Comparison of ENCODE assay signal across 8 cellular contexts in genomic region chr20:35699127-35699913, GRCh38. TPM values are rescaled to one million over a fixed set of nuclear protein-coding genes. Genes with fewer than 3 reads are reported as not detected.
DNase-seq lines count a peak whose midpoint lies in the region; ATAC-seq, FAIRE-seq and TF ChIP-seq lines count a peak whose summit lies in the region.

Gene NFS1, minus strand, starts transcription at chr20:35699352. Its CDS starts 64 bp downstream, at chr20:35699288.
Gene ROMO1, plus strand, starts transcription at chr20:35699405. Its CDS starts 228 bp downstream, at chr20:35699633.

- H3K36me3 ChIP-seq in BJ (ENCODE audit: control insufficient read depth, insufficient read depth, low read length) = peaks cover 7% of the 10 kb centered on the region; the same call in 1 of the 2 replicates
- peaks cover 6 to 39% (median 19%) of the 10 kb centered on the region in 4 donors for H3K36me3 ChIP-seq in right lobe of liver

- FAIRE-seq in GM19239 (lab: Jason Lieb, UNC) = peak; percentile 73

- 0% methylated on average over 15 of the region's 80 CpGs for WGBS in right lobe of liver (ENCODE audit: insufficient coverage, low coverage, low lambda C conversion rate, missing lambda C conversion rate)

- 0 out of 2 replicates have a peak, but pooled peaks have one; percentile 25 for TF ChIP-seq CTCF in BJ (IDR thresholded peaks at IDR 0.05; ENCODE audit: insufficient read depth, low read depth, low read length)
- peak in 55 of 56 donors; percentile 16 to 73 (median 54) for TF ChIP-seq CTCF in dorsolateral prefrontal cortex (IDR thresholded peaks at IDR 0.05 in 54 of 56, conservative IDR thresholded peaks at IDR 0.05 in 2 of 56; ENCODE audit: low read depth in 1 of 56, partially characterized antibody in 56 of 56)
- peak; percentile 6 to 37 (median 22) for TF ChIP-seq CTCF in right lobe of liver (IDR thresholded peaks at IDR 0.05)

- CTCF ChIA-PET in BJ (lab: Yijun Ruan, JAX) = interaction anchor here (0.6 to 1.8 kb wide), 7 partner anchors 10 to 242 kb away, joined by 3 to 5 read pairs (median 3); no protein-coding TSS in a partner anchor
- CTCF ChIA-PET in activated CD4-positive, alpha-beta memory T cell treated with anti-CD3 and anti-CD28 coated beads for 36 hours (lab: Charles Lee) = interaction anchor here (0.6 to 2.1 kb wide), 7 partner anchors 12 to 248 kb away, joined by 3 to 8 read pairs (median 4); no protein-coding TSS in a partner anchor

- no peaks in the 10 kb centered on the region for H3K9me3 Mint-ChIP-seq in activated CD4-positive, alpha-beta memory T cell treated with anti-CD3 and anti-CD28 coated beads for 36 hours

- peaks cover 43% of the 10 kb centered on the region for H3K36me3 Mint-ChIP-seq in activated CD4-positive, alpha-beta memory T cell treated with anti-CD3 and anti-CD28 coated beads for 36 hours

- H3K27ac ChIP-seq in dorsolateral prefrontal cortex (peak within 1 kb of the TSS; percentile 25 to 92 (median 83)), right lobe of liver (peak within 1 kb of the TSS; percentile 68 to 77 (median 71))

- H3K27me3 Mint-ChIP-seq in activated CD4-positive, alpha-beta memory T cell treated with anti-CD3 and anti-CD28 coated beads for 36 hours = no peaks in the 10 kb centered on the region

- no peaks in the 10 kb centered on the region for H3K27me3 ChIP-seq in BJ (ENCODE audit: control insufficient read depth, insufficient read depth, low read length)
- H3K27me3 ChIP-seq in dorsolateral prefrontal cortex = no peaks in the 10 kb centered on the region
- no peaks in the 10 kb centered on the region for H3K27me3 ChIP-seq in right lobe of liver

- H3K9me3 ChIP-seq in right lobe of liver = no peaks in the 10 kb centered on the region

- peaks cover 0 to 13% (median 6%) of the 10 kb centered on the region in 4 donors for H3K4me1 ChIP-seq in right lobe of liver

- ATAC-seq in HG03469 (IDR thresholded peaks at IDR 0.05; ENCODE audit: unreplicated experiment) = peak; percentile 51
- ATAC-seq in right lobe of liver = peak; percentile 88 to 95 (median 93)

- peaks cover 50% of the 10 kb centered on the region for H3K4me1 Mint-ChIP-seq in activated CD4-positive, alpha-beta memory T cell treated with anti-CD3 and anti-CD28 coated beads for 36 hours (ENCODE audit: low read depth)

- intact Hi-C loops in activated CD4-positive, alpha-beta memory T cell treated with anti-CD3 and anti-CD28 coated beads for 36 hours (cut with micrococcal nuclease) = loop anchor here (1.0 to 2.0 kb wide), 3 partner anchors 35 to 83 kb away; partner anchors contain the start of genes CPNE1 and RBM12
- intact Hi-C loops in dorsolateral prefrontal cortex (cut with DNase I) (loop anchor here (2.0 to 10.0 kb wide), 5 partner anchors 37 to 185 kb away; partner anchors contain the start of genes RBM39 (in 2 of the 2), CPNE1 (in 1 of the 2) and RBM12 (in 1 of the 2)), right lobe of liver (cut with DNase I) (no loop called here)

- H3K4me3 Mint-ChIP-seq in activated CD4-positive, alpha-beta memory T cell treated with anti-CD3 and anti-CD28 coated beads for 36 hours = peak within 1 kb of the TSS; percentile 88

- POLR2A ChIA-PET in BJ (lab: Charles Lee) = no interaction called here
- POLR2A ChIA-PET in activated CD4-positive, alpha-beta memory T cell treated with anti-CD3 and anti-CD28 coated beads for 36 hours (lab: Charles Lee) = interaction anchor here (0.7 to 5.3 kb wide), 9 partner anchors 9 to 254 kb away, joined by 3 to 44 read pairs (median 7); partner anchors contain the start of genes PHF20 and RBM39

- H3K4me3 ChIP-seq in BJ (ENCODE audit: low read depth, low read length) (peak within 1 kb of the TSS; percentile 70), dorsolateral prefrontal cortex (peak within 1 kb of the TSS; percentile 71 to 100 (median 94)), right lobe of liver (peak within 1 kb of the TSS; percentile 82 to 99 (median 95))

- DNase-seq in BJ (ENCODE audit: low read depth) (peak; percentile 16), GM19239 (ENCODE audit: insufficient read length, low spot score) (peak; percentile 79), NCI-H748 treated with DMSO at 0.1 percent for 48 hours (lab: John Stamatoyannopoulos, UW) (peak; percentile 34), dorsolateral prefrontal cortex (peak; percentile 76 to 92 (median 86)), right lobe of liver (peak; percentile 85 to 88 (median 86))
- DNase-seq in activated CD4-positive, alpha-beta memory T cell treated with anti-CD3 and anti-CD28 coated beads for 36 hours = peak; percentile 91
- DNase-seq in stimulated activated CD4-positive, alpha-beta T cell treated with anti-CD3 and anti-CD28 coated beads, Interleukin-4, amount 100 ng/mL, for 4 hours = peak; percentile 81 to 84

- TF ChIP-seq POLR2A in right lobe of liver (IDR thresholded peaks at IDR 0.05) = peak; percentile 59

- peak within 1 kb of the TSS; percentile 91 for H3K27ac Mint-ChIP-seq in activated CD4-positive, alpha-beta memory T cell treated with anti-CD3 and anti-CD28 coated beads for 36 hours

RNA-seq across cellular contexts. Expression of gene NFS1, which starts in this region (rescaled TPM):
- polyA plus RNA-seq in BJ (2011; rRNA removed) = 40.9 and 45.6 TPM in 2 replicates
- 12.3 and 16.5 TPM in 2 replicates for polyA minus RNA-seq in BJ (2011; rRNA and poly(A)+ RNA removed)
- total RNA-seq in activated CD4-positive, alpha-beta memory T cell treated with anti-CD3 and anti-CD28 coated beads for 36 hours = 10 to 100 TPM; 36.9 to 40.8 TPM
- total RNA-seq in dorsolateral prefrontal cortex = 10 to 100 TPM; 39.8 to 78.0 (median 57.4) TPM
- total RNA-seq in right lobe of liver = 10 to 100 TPM; 30.9 to 63.7 (median 44.3) TPM

RNA-seq across cellular contexts. Expression of gene ROMO1, which starts in this region (rescaled TPM):
- polyA plus RNA-seq in BJ (2011; rRNA removed) = 306 and 399 TPM in 2 replicates
- 19.6 and 27.0 TPM in 2 replicates for polyA minus RNA-seq in BJ (2011; rRNA and poly(A)+ RNA removed)
- 100 to 1,000 TPM; 141 to 142 TPM for total RNA-seq in activated CD4-positive, alpha-beta memory T cell treated with anti-CD3 and anti-CD28 coated beads for 36 hours
- 10 to 100 TPM; 28.9 to 82.8 (median 51.8) TPM for total RNA-seq in dorsolateral prefrontal cortex
- total RNA-seq in right lobe of liver = 100 to 1,000 TPM in 2 of 6 experiments, 10 to 100 TPM in 4; 70.4 to 209 (median 84.8) TPM

Comparison
In these comparisons a context has a peak if more than half of its experiments do, and no peak if none do; other contexts are left out.
1. Peak in every context shown above with its lines: DNase-seq, ATAC-seq, H3K4me3 ChIP-seq and H3K27ac ChIP-seq.
2. DNase-seq: peak in every context shown above with its lines; median percentile 91 in activated CD4-positive, alpha-beta memory T cell treated with anti-CD3 and anti-CD28 coated beads for 36 hours; 86 in dorsolateral prefrontal cortex; 86 in right lobe of liver; 82 in stimulated activated CD4-positive, alpha-beta T cell treated with anti-CD3 and anti-CD28 coated beads, Interleukin-4, amount 100 ng/mL, for 4 hours; 79 in GM19239; 34 in NCI-H748 treated with DMSO at 0.1 percent for 48 hours; 16 in BJ.
3. intact Hi-C loops: an anchor here in activated CD4-positive, alpha-beta memory T cell treated with anti-CD3 and anti-CD28 coated beads for 36 hours (1.0 to 2.0 kb wide) and dorsolateral prefrontal cortex (2.0 to 10.0 kb wide); none called in right lobe of liver.